8 cellular contexts compared by ENCODE assay signal in the genomic region with DNA sequence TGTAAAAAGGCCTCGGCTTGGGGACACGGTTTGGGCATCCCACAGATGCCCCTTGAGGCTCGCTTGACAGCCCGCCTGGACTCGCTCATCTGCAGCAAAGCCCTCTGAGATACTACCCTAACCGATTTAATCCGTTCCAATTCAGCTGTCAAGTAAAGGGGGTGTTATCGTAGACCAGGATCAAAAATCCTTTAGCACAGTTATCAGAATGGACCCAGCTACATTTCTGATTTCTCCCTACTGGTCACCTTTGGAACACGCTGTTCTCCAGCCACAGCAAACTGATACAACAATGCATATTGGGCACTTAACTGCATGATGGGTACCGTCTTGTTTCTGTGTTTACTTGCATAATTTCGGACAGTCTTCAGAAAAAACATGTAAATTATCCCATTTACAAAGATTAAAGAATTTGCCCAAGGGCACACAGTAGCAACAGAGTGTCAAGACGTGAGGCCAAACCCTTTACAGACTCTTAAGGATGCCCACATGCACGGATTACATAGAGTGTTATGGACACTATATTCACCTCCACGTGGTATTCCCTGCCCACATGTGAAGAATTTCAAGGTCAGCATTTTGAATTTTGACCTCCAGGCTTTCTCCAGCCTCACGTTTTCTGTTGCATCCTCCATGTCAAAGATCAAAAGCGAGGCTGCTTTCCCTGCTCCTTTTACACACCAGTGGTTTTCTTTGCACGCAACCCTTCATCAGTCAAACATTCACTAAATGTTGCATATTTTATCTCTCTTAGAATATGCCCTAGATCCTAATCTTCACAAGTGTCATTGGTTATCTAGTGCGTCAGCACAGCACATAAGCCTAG. TPM values are rescaled to one million over a fixed set of nuclear protein-coding genes. Genes with fewer than 3 reads are reported as not detected.
DNase-seq lines count a peak whose midpoint lies in the region; ATAC-seq and TF ChIP-seq lines count a peak whose summit lies in the region.

No MANE protein-coding gene starts in this region.

- H3K9me3 Mint-ChIP-seq in MCF 10A (ENCODE audit: unreplicated experiment): no peaks in the 10 kb centered on the region
- H3K9me3 Mint-ChIP-seq in mesothelial cell of epicardium: no peaks in the 10 kb centered on the region

- peaks cover 17% of the 10 kb centered on the region for H3K4me1 Mint-ChIP-seq in MCF 10A (ENCODE audit: insufficient read depth, unreplicated experiment)
- peaks cover 47% of the 10 kb centered on the region for H3K4me1 Mint-ChIP-seq in mesothelial cell of epicardium

- H3K79me2 ChIP-seq in HCT116 (ENCODE audit: insufficient read depth, low read length): peaks cover 24% of the 10 kb centered on the region

- ATAC-seq in HCT116 (no peak), HG03045 (IDR thresholded peaks at IDR 0.05; ENCODE audit: unreplicated experiment) (no peak)

- peak overlapping the region; percentile 84 for H3K9ac ChIP-seq in HCT116 (ENCODE audit: low read length)

- H3K27me3 Mint-ChIP-seq in MCF 10A (ENCODE audit: insufficient read depth, unreplicated experiment) (no peaks in the 10 kb centered on the region), mesothelial cell of epicardium (ENCODE audit: low read depth) (peaks cover 10% of the 10 kb centered on the region)

- CTCF ChIA-PET in HCT116 (lab: Charles Lee) (no interaction called here), MCF 10A (lab: Yijun Ruan, JAX) (interaction anchor here (0.6 to 1.5 kb wide), 4 partner anchors 15 to 153 kb away, joined by 3 to 7 read pairs (median 3); no protein-coding TSS in a partner anchor)

- H3K36me3 Mint-ChIP-seq in MCF 10A (ENCODE audit: insufficient read depth, unreplicated experiment): peaks cover 24% of the 10 kb centered on the region
- H3K36me3 Mint-ChIP-seq in mesothelial cell of epicardium: peaks cover 6% of the 10 kb centered on the region

- RAD21 ChIA-PET in HCT116 (lab: Charles Lee; ENCODE audit: low non-redundant PET in 1 of 2, low total read pairs in 2 of 2, uncharacterized antibody in 2 of 2, unreplicated experiment in 2 of 2): no interaction called here

- no peak overlapping the region for H2AFZ ChIP-seq in HCT116 (ENCODE audit: low read depth, low read length, poor library complexity, severe bottlenecking)

- H3K27ac ChIP-seq in 22Rv1: no peak overlapping the region
- H3K27ac ChIP-seq in HCT116 (ENCODE audit: low read depth, low read length): peak overlapping the region; percentile 99
- no peak overlapping the region for H3K27ac ChIP-seq in substantia nigra (ENCODE audit: low read depth, low read length, poor library complexity, severe bottlenecking)

- H3K4me2 ChIP-seq in HCT116 (ENCODE audit: low read length): peak overlapping the region; percentile 92

- TF ChIP-seq RAD21 in HCT116 (IDR thresholded peaks at IDR 0.05; ENCODE audit: low read depth): no peak

- TF ChIP-seq POLR2A in HCT116 (IDR thresholded peaks at IDR 0.05; ENCODE audit: borderline replicate concordance, extremely low read depth, insufficient read depth, insufficient read length): no peak

- no peaks in the 10 kb centered on the region for H3K9me3 ChIP-seq in HCT116 (ENCODE audit: control insufficient read depth in 1 of 2, insufficient read depth in 1 of 2, low read depth in 1 of 2, low read length in 2 of 2)

- no peaks in the 10 kb centered on the region for H3K27me3 ChIP-seq in HCT116 (ENCODE audit: insufficient read depth, low read length)

- H3K36me3 ChIP-seq in HCT116 (ENCODE audit: control insufficient read depth in 1 of 2, insufficient read depth in 2 of 2, low read length in 2 of 2): peaks cover under 1% of the 10 kb centered on the region in 2 experiments; a peak in 2 of 4 replicates

- H4K20me1 ChIP-seq in HCT116 (ENCODE audit: insufficient read depth): no peaks in the 10 kb centered on the region

- DNase-seq in HCT116 (ENCODE audit: low read depth, low spot score) (no peak), MCF 10A (ENCODE audit: unreplicated experiment) (no peak), mesothelial cell of epicardium (ENCODE audit: low spot score in 2 of 2, unreplicated experiment in 2 of 2) (no peak), substantia nigra (lab: John Stamatoyannopoulos, UW) (no peak), GM13977 (ENCODE audit: low spot score) (no peak), NCI-H1694 (lab: John Stamatoyannopoulos, UW) (no peak)

- POLR2A ChIA-PET in HCT116 (lab: Charles Lee) (interaction anchor here (1.9 kb wide), 1 partner anchor 147 kb away, joined by 4 read pairs; no protein-coding TSS in a partner anchor), MCF 10A (lab: Yijun Ruan, JAX) (interaction anchor here (1.1 to 10.0 kb wide), 11 partner anchors 7 to 294 kb away, joined by 3 to 155 read pairs (median 9); no protein-coding TSS in a partner anchor)

- BruUV-seq in HCT116 (replicated peaks; lab: Mats Ljungman, UMichigan): no TSS peak
- no TSS peak for BruUV-seq in MCF 10A (replicated peaks; lab: Mats Ljungman, UMichigan)

- H3K27ac Mint-ChIP-seq in MCF 10A (ENCODE audit: low read depth, unreplicated experiment) (peak overlapping the region; percentile 96), mesothelial cell of epicardium (peak overlapping the region; percentile 91)

- peak overlapping the region; percentile 90 to 94 for H3K4me3 ChIP-seq in HCT116 (replicated peaks in 1 of 2; ENCODE audit: low read depth in 1 of 2, low read length in 2 of 2)

- TF ChIP-seq CTCF in 22Rv1 (IDR thresholded peaks at IDR 0.05) (0 out of 2 replicates have a peak, but pooled peaks have one; percentile 13), HCT116 (IDR thresholded peaks at IDR 0.05 in 2 of 3, conservative IDR thresholded peaks at IDR 0.05 in 1 of 3; ENCODE audit: borderline replicate concordance in 1 of 3, insufficient read depth in 1 of 3, low read depth in 2 of 3, low read length in 2 of 3) (peak in 2 of 3 experiments; percentile 30 to 33; a peak in 2 of 6 replicates), MCF 10A (IDR thresholded peaks at IDR 0.05; ENCODE audit: unreplicated experiment) (no peak), mesothelial cell of epicardium (IDR thresholded peaks at IDR 0.05; ENCODE audit: unreplicated experiment) (no peak), GM13977 (IDR thresholded peaks at IDR 0.05; ENCODE audit: extremely low read depth, insufficient read depth, missing control alignments) (no peak)

- peak overlapping the region; percentile 82 for H3K4me3 Mint-ChIP-seq in MCF 10A (ENCODE audit: unreplicated experiment)
- peak overlapping the region; percentile 84 for H3K4me3 Mint-ChIP-seq in mesothelial cell of epicardium

- in situ Hi-C loops in GM13977 (cut with MboI; ENCODE audit: low pct_unique_long_range_greater_than_20kb, low sequenced_read_pairs, unreplicated experiment): no loop called here

- intact Hi-C loops in HCT116 (cut with micrococcal nuclease) (no loop called here), MCF 10A (cut with micrococcal nuclease) (no loop called here)

- H3K4me1 ChIP-seq in HCT116 (ENCODE audit: control insufficient read depth in 1 of 2, insufficient read depth in 2 of 2, low read length in 2 of 2): peaks cover 23 to 30% of the 10 kb centered on the region in 2 experiments

- H3K9me2 ChIP-seq in HCT116 (ENCODE audit: insufficient read depth): no peaks in the 10 kb centered on the region

TF ChIP-seq in HCT116, 20 proteins besides CTCF, POLR2A, EP300 and RAD21:
- no peak for TF ChIP-seq SIN3A (IDR thresholded peaks at IDR 0.05; ENCODE audit: low read depth)
- no peak for TF ChIP-seq JUND (IDR thresholded peaks at IDR 0.05)
- no peak for TF ChIP-seq YY1 (IDR thresholded peaks at IDR 0.05; ENCODE audit: extremely low read depth, insufficient replicate concordance, low read depth, low read length)
- TF ChIP-seq, protein P1, sequence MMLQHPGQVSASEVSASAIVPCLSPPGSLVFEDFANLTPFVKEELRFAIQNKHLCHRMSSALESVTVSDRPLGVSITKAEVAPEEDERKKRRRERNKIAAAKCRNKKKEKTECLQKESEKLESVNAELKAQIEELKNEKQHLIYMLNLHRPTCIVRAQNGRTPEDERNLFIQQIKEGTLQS (IDR thresholded peaks at IDR 0.05): no peak
- TF ChIP-seq ELF1 (IDR thresholded peaks at IDR 0.05; ENCODE audit: borderline replicate concordance, low read depth): no peak
- TF ChIP-seq TCF7L2 (IDR thresholded peaks at IDR 0.05; ENCODE audit: borderline replicate concordance, extremely low read depth, insufficient read depth, insufficient read length): no peak
- no peak for TF ChIP-seq MAX (IDR thresholded peaks at IDR 0.05)
- TF ChIP-seq EGR1 (IDR thresholded peaks at IDR 0.05; ENCODE audit: low read depth): no peak
- TF ChIP-seq CEBPB (IDR thresholded peaks at IDR 0.05; ENCODE audit: low read depth): no peak
- no peak for TF ChIP-seq FOSL1 (IDR thresholded peaks at IDR 0.05; ENCODE audit: low read depth)
- TF ChIP-seq POLR2AphosphoS5 (IDR thresholded peaks at IDR 0.05; ENCODE audit: low read depth, low read length): no peak

RNA-seq across cellular contexts. Expression of gene DUSP6, which starts 3.2 kb away (rescaled TPM):
- total RNA-seq in HCT116 (2021; ENCODE audit: unreplicated experiment): 219 TPM
- 249 and 297 TPM in 2 replicates for polyA plus RNA-seq in HCT116 (2012)
- total RNA-seq in MCF 10A (2022): 99.9 and 149 TPM in 2 replicates
- total RNA-seq in mesothelial cell of epicardium: 22.2 to 24.8 TPM (median 22.9 TPM) in 3 replicates

Comparison
In these comparisons a context has a peak if more than half of its experiments do, and no peak if none do; other contexts are left out.
1. CTCF ChIP-seq: peak in 22Rv1 (single experiment) and HCT116 (2 of 3); none in MCF 10A (single experiment), mesothelial cell of epicardium (single experiment) and GM13977 (single experiment).